Comparison of ENCODE assay signal across 1 cellular context in the genomic region with DNA sequence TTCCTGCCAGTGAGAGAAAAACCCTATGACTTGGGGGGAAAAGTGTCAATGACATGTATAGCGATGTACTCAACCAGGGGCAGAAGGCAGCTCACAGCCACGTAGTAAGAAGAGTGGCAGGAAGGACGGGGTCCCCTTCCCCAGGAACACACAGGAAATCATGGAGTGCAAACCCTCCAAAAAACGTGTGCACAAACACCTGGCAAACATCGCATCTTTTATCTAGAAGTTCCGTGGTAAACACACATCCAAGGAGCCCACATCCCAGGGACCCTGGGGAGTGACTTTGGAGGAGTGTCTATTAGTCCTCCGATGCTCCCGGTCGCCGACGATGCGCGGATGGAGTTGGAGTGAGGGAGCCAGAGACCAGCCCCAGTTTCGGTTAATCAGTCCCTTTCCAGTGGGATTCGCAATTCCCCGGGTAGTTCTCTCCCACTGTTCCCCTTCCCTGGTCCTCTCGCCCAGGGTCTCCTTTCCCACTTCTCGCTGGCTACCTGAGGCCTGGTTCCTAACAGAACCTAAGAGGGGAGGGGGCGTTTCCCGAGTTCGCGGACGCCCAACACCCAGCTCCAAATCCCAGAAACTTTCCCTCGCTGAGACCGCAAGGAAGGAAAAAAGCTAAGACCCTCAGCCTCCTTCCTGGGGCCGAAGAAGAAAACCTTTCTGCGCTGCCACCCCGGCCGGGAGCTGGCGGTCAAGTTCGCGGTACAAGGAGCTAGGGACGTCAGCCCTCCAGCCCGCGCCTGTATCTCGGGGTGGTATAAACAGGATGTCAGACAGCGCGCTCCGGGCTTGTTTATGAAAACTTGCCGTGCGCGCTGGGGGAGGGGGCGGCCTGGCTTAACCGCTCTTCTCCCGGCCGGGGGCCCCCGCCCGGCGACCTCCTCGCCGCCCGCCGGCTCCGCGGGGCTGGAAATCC.
TF ChIP-seq lines count a peak whose summit lies in the region.

No MANE protein-coding gene starts in this region.

TF ChIP-seq in HEK293, 187 proteins besides CTCF, POLR2A, EP300 and RAD21 (continued from another document):
- TF ChIP-seq ZNF449 (tag by site-specific recombination; IDR thresholded peaks at IDR 0.05) (peak; percentile 74), ZEB2 (tag by site-specific recombination; IDR thresholded peaks at IDR 0.05) (peak; percentile 35; the same call in 1 of the 2 replicates), ZNF600 (tag by site-specific recombination; IDR thresholded peaks at IDR 0.05) (0 out of 2 replicates have a peak, but pooled peaks have one; percentile 14), ZNF707 (tag by site-specific recombination; IDR thresholded peaks at IDR 0.05) (no peak), ZBTB20 (tag by site-specific recombination; IDR thresholded peaks at IDR 0.05) (peak; percentile 51; the same call in 1 of the 2 replicates), ZNF16 (tag by site-specific recombination; IDR thresholded peaks at IDR 0.05; ENCODE audit: low read depth) (peak; percentile 10; the same call in 1 of the 2 replicates), HOXC10 (CRISPR knock-in tag; IDR thresholded peaks at IDR 0.05) (no peak), KLF9 (tag by site-specific recombination; IDR thresholded peaks at IDR 0.05; ENCODE audit: low read depth) (peak; percentile 70), ZNF341 (tag by site-specific recombination; IDR thresholded peaks at IDR 0.05; ENCODE audit: low read depth) (peak; percentile 78), ZNF366 (tag by site-specific recombination; conservative IDR thresholded peaks at IDR 0.05) (peak; percentile 51; the same call in 1 of the 2 replicates), ZBTB8A (tag by site-specific recombination; IDR thresholded peaks at IDR 0.05) (peak; percentile 61), ZBTB48 (tag by site-specific recombination; IDR thresholded peaks at IDR 0.05) (peak; percentile 75; the same call in 1 of the 2 replicates), ZNF660 (tag by site-specific recombination; IDR thresholded peaks at IDR 0.05) (peak; percentile 6), SP3 (tag by site-specific recombination; IDR thresholded peaks at IDR 0.05) (peak; percentile 40), ZXDB (tag by site-specific recombination; IDR thresholded peaks at IDR 0.05) (peak; percentile 42; the same call in 1 of the 2 replicates), GLIS2 (tag by site-specific recombination; IDR thresholded peaks at IDR 0.05) (peak; percentile 65), FEZF1 (tag by site-specific recombination; IDR thresholded peaks at IDR 0.05) (no peak), ZIC2 (tag by site-specific recombination; IDR thresholded peaks at IDR 0.05) (peak; percentile 64), KLF16 (tag by site-specific recombination; IDR thresholded peaks at IDR 0.05) (0 out of 2 replicates have a peak, but pooled peaks have one; percentile 65), ZNF211 (tag by site-specific recombination; IDR thresholded peaks at IDR 0.05; ENCODE audit: low read depth) (no peak)
- TF ChIP-seq, protein P1, sequence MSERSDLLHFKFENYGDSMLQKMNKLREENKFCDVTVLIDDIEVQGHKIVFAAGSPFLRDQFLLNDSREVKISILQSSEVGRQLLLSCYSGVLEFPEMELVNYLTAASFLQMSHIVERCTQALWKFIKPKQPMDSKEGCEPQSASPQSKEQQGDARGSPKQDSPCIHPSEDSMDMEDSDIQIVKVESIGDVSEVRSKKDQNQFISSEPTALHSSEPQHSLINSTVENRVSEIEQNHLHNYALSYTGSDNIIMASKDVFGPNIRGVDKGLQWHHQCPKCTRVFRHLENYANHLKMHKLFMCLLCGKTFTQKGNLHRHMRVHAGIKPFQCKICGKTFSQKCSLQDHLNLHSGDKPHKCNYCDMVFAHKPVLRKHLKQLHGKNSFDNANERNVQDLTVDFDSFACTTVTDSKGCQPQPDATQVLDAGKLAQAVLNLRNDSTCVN (tag by site-specific recombination; optimal IDR thresholded peaks at IDR 0.05), result peak; percentile 72
- TF ChIP-seq, protein P2, sequence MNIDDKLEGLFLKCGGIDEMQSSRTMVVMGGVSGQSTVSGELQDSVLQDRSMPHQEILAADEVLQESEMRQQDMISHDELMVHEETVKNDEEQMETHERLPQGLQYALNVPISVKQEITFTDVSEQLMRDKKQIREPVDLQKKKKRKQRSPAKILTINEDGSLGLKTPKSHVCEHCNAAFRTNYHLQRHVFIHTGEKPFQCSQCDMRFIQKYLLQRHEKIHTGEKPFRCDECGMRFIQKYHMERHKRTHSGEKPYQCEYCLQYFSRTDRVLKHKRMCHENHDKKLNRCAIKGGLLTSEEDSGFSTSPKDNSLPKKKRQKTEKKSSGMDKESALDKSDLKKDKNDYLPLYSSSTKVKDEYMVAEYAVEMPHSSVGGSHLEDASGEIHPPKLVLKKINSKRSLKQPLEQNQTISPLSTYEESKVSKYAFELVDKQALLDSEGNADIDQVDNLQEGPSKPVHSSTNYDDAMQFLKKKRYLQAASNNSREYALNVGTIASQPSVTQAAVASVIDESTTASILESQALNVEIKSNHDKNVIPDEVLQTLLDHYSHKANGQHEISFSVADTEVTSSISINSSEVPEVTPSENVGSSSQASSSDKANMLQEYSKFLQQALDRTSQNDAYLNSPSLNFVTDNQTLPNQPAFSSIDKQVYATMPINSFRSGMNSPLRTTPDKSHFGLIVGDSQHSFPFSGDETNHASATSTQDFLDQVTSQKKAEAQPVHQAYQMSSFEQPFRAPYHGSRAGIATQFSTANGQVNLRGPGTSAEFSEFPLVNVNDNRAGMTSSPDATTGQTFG (tag by site-specific recombination; IDR thresholded peaks at IDR 0.05; ENCODE audit: borderline replicate concordance), result no peak
TF ChIP-seq in HEK293: peak in this region for 23.
